ENCODE assay signal across 8 cellular contexts in genomic region chr2:61017003-61017555, GRCh38.
A peak's percentile ranks its signal among the peaks of the same experiment; 100 is the strongest.
DNase-seq lines count a peak whose midpoint lies in the region; ATAC-seq and TF ChIP-seq lines count a peak whose summit lies in the region.

No MANE protein-coding gene starts in this region.

- H2AFZ ChIP-seq in ACC112 (ENCODE audit: low read length, unreplicated experiment) = peak overlapping the region; percentile 97

- DNase-seq in NCI-H2171 (lab: John Stamatoyannopoulos, UW) (peak; percentile 85), cardiac fibroblast (ENCODE audit: low read depth in 2 of 2) (peak; percentile 66 to 83), inferior parietal cortex (ENCODE audit: extremely low spot score) (peak; percentile 90)
- peak; percentile 55 to 62 for DNase-seq in stimulated activated CD4-positive, alpha-beta T cell treated with anti-CD3 and anti-CD28 coated beads, Interleukin-12 subunit alpha, Interleukin-12 subunit beta, amount 100 ng/mL, for 24 hours (ENCODE audit: low read depth in 2 of 2)

- peaks cover 16% of the 10 kb centered on the region for H3K4me1 ChIP-seq in ACC112 (ENCODE audit: control insufficient read depth, insufficient read depth, low read length, unreplicated experiment)

- peaks cover 53% of the 10 kb centered on the region for H3K79me2 ChIP-seq in ACC112 (ENCODE audit: control insufficient read depth, insufficient read depth, low read length, unreplicated experiment)

- H3K36me3 ChIP-seq in ACC112 (ENCODE audit: insufficient read depth, low read length) = peaks cover 6% of the 10 kb centered on the region

- TF ChIP-seq CTCF in WI38 (IDR thresholded peaks at IDR 0.05; ENCODE audit: low read depth, low read length) (no peak), cardiac fibroblast (IDR thresholded peaks at IDR 0.05; ENCODE audit: low read depth, low read length) (no peak)

- no peaks in the 10 kb centered on the region for H3K27me3 ChIP-seq in ACC112 (ENCODE audit: insufficient read depth, low read length)

- ATAC-seq in GM18867 (IDR thresholded peaks at IDR 0.05; ENCODE audit: unreplicated experiment) (peak; percentile 61), HG03095 (IDR thresholded peaks at IDR 0.05; ENCODE audit: unreplicated experiment) (peak; percentile 56)

- H3K4me3 ChIP-seq in ACC112 (ENCODE audit: low read depth, low read length) = peak overlapping the region; percentile 87
- H3K4me3 ChIP-seq in WI38 (ENCODE audit: low read depth, low read length) = peak overlapping the region; percentile 100
- peak overlapping the region; percentile 88 to 89 for H3K4me3 ChIP-seq in cardiac fibroblast (replicated peaks in 1 of 2; ENCODE audit: low read depth in 2 of 2, low read length in 2 of 2)

- peak overlapping the region; percentile 74 for H3K27ac ChIP-seq in ACC112 (ENCODE audit: low read depth, low read length)

Comparison
In these comparisons a context has a peak if more than half of its experiments do, and no peak if none do; other contexts are left out.
1. Peak in every context shown above with its lines: DNase-seq, ATAC-seq, H3K4me3 ChIP-seq and H3K27ac ChIP-seq.